8 cellular contexts compared by ENCODE assay signal in genomic region chr6:16238057-16238657, GRCh38. TPM values are rescaled to one million over a fixed set of nuclear protein-coding genes. Genes with fewer than 3 reads are reported as not detected.
DNase-seq lines count a peak whose midpoint lies in the region; ATAC-seq, FAIRE-seq and TF ChIP-seq lines count a peak whose summit lies in the region.

GMPR (plus strand) TSS chr6:16238587; CDS start chr6:16238694, 107 bp downstream.

- H3K36me3 Mint-ChIP-seq in endothelial cell (ENCODE audit: low read depth, unreplicated experiment) = no peaks in the 10 kb centered on the region

- peaks cover 4% of the 10 kb centered on the region for H3K27me3 Mint-ChIP-seq in endothelial cell (ENCODE audit: unreplicated experiment)

- ATAC-seq in HG02623 (IDR thresholded peaks at IDR 0.05; ENCODE audit: unreplicated experiment) = peak; percentile 70

- peak; percentile 93 for FAIRE-seq in GM12891 (lab: Jason Lieb, UNC)

- peaks cover 3% of the 10 kb centered on the region for H3K9me3 Mint-ChIP-seq in endothelial cell (ENCODE audit: unreplicated experiment)

- no peak within 1 kb of the TSS for H3K27ac Mint-ChIP-seq in endothelial cell (ENCODE audit: unreplicated experiment)

- no peak for TF ChIP-seq CTCF in endothelial cell (IDR thresholded peaks at IDR 0.05; ENCODE audit: unreplicated experiment)

- peaks cover 8% of the 10 kb centered on the region for H3K4me1 Mint-ChIP-seq in endothelial cell (ENCODE audit: unreplicated experiment)

- TF ChIP-seq POLR2A in GM12891 (IDR thresholded peaks at IDR 0.05; ENCODE audit: low read depth, low read length) = no peak

- H3K4me3 Mint-ChIP-seq in endothelial cell (ENCODE audit: unreplicated experiment) = peak within 1 kb of the TSS; percentile 88

- DNase-seq in GM12891 (ENCODE audit: insufficient read length, low spot score) (peak; percentile 65), NCI-H526 (lab: John Stamatoyannopoulos, UW) (peak; percentile 13 to 87), endothelial cell (ENCODE audit: low spot score) (peak; percentile 43), midbrain (lab: John Stamatoyannopoulos, UW) (peak; percentile 60), NCI-H446 treated with DMSO at 0.1 percent for 48 hours (lab: John Stamatoyannopoulos, UW) (no peak)
- DNase-seq in activated CD8-positive, alpha-beta memory T cell treated with anti-CD3 and anti-CD28 coated beads, Interleukin-2, amount 50 U/mL, for 4 hours = peak; percentile 78
- DNase-seq in stimulated activated CD8-positive, alpha-beta memory T cell treated with anti-CD3 and anti-CD28 coated beads, Interleukin-2, amount 100 ng/mL, for 48 hours (ENCODE audit: low read depth in 2 of 2) = peak; percentile 58 to 62

TF ChIP-seq in GM12891, 5 proteins besides CTCF, POLR2A, EP300 and RAD21:
- TF ChIP-seq TAF1 (IDR thresholded peaks at IDR 0.05; ENCODE audit: low read depth, low read length) (no peak), SPI1 (IDR thresholded peaks at IDR 0.05; ENCODE audit: low read depth, low read length) (no peak), PAX5 (IDR thresholded peaks at IDR 0.05; ENCODE audit: insufficient read depth, low read length, severe bottlenecking) (peak; percentile 98), POU2F2 (IDR thresholded peaks at IDR 0.05; ENCODE audit: low read depth, low read length) (no peak), POLR2AphosphoS5 (IDR thresholded peaks at IDR 0.05; ENCODE audit: low read depth, low read length) (no peak)

RNA-seq across cellular contexts. Expression of gene GMPR, which starts in this region (rescaled TPM):
- 9.8 TPM for polyA plus RNA-seq in GM12891 (2012; ENCODE audit: low read depth, missing spikeins)
- 1.8 TPM for total RNA-seq in endothelial cell (ENCODE audit: unreplicated experiment)
